ENCODE assay signal across 8 cellular contexts in the genomic region with DNA sequence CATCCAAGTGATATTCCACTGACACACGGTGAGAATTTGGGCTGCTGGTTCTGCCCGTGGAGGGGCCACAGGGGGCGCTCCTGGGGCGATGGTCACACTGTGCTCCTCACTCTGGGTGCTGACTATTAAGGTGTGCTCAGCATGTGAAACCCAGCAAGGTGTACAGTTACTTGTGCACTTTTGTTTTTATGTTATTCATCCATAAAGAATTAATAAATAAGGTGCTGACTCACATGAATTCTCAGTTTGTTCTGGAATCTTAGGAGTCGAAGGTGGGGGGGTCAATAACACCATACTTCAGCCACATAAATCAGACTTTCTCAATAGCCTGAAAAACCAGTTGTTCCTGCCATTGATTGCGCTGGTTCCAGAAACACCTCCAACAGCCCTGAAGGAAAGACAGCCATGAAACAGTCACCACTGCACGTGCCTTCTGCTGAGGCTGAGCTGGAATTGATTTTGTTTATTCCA. TPM values are rescaled to one million over a fixed set of nuclear protein-coding genes. Genes with fewer than 3 reads are reported as not detected.
DNase-seq lines count a peak whose midpoint lies in the region; ATAC-seq and TF ChIP-seq lines count a peak whose summit lies in the region.

No MANE protein-coding gene starts in this region.

- H3K27ac ChIP-seq in Panc1 (ENCODE audit: low read length) = peak overlapping the region; percentile 54; the same call in 1 of the 2 replicates

- ATAC-seq in Panc1 = peak; percentile 64
- peak; percentile 42 for ATAC-seq in sciatic nerve
- no peak for ATAC-seq in GM21576 (IDR thresholded peaks at IDR 0.05; ENCODE audit: unreplicated experiment)

- no peaks in the 10 kb centered on the region for H3K9me3 ChIP-seq in Panc1 (ENCODE audit: control insufficient read depth, insufficient read depth, low read depth, low read length)

- no peak overlapping the region for H3K4me3 ChIP-seq in Panc1 (ENCODE audit: low read depth in 2 of 2, low read length in 2 of 2)
- no peak overlapping the region for H3K4me3 ChIP-seq in fibroblast of pulmonary artery (replicated peaks; ENCODE audit: low read depth, low read length)

- peaks cover 12% of the 10 kb centered on the region for H3K4me1 ChIP-seq in Panc1 (ENCODE audit: control insufficient read depth, insufficient read depth, low read length)

- POLR2A ChIA-PET in Panc1 (lab: Charles Lee) = no interaction called here

- BruUV-seq in Panc1 (replicated peaks; lab: Mats Ljungman, UMichigan) = no TSS peak

- intact Hi-C loops in Panc1 (cut with micrococcal nuclease; ENCODE audit: unreplicated experiment) (loop anchor here (5.0 kb wide), 1 partner anchor 55 kb away; a partner anchor contains a TSS), sciatic nerve (cut with DNase I) (no loop called here)

- peak; percentile 29 for DNase-seq in GM03348 (ENCODE audit: low spot score)
- no peak for DNase-seq in Panc1 (ENCODE audit: low read depth, low spot score)
- DNase-seq in fibroblast of pulmonary artery (ENCODE audit: low read depth) = peak; percentile 30
- DNase-seq in sciatic nerve (ENCODE audit: low spot score) = no peak
- no peak for DNase-seq in CD1c-positive myeloid dendritic cell (ENCODE audit: extremely low spot score)
- no peak for DNase-seq in activated CD4-positive, alpha-beta T cell treated with anti-CD3 and anti-CD28 coated beads, Interleukin-2, amount 50 U/mL, for 4 hours
- no peak for DNase-seq in stimulated activated CD8-positive, alpha-beta memory T cell treated with anti-CD3 and anti-CD28 coated beads, Interleukin-4, amount 100 ng/mL, for 48 hours

- CTCF ChIA-PET in Panc1 (lab: Charles Lee) = no interaction called here

- H3K36me3 ChIP-seq in Panc1 (ENCODE audit: control insufficient read depth, insufficient read depth, low read length) = no peaks in the 10 kb centered on the region

- no peaks in the 10 kb centered on the region for H3K27me3 ChIP-seq in Panc1 (ENCODE audit: control insufficient read depth, insufficient read depth, low read length)

- TF ChIP-seq CTCF in Panc1 (IDR thresholded peaks at IDR 0.05) (no peak; the same call in 1 of the 2 replicates), fibroblast of pulmonary artery (IDR thresholded peaks at IDR 0.05; ENCODE audit: low read length, missing control alignments) (peak; percentile 33)

- in situ Hi-C loops in Panc1 (cut with HindIII; ENCODE audit: low pct_unique_long_range_greater_than_20kb, low sequenced_read_pairs) = no loop called here

RNA-seq across cellular contexts. Expression of a gene that starts 53.5 kb away (rescaled TPM):
- total RNA-seq in Panc1 (2021; ENCODE audit: unreplicated experiment) (0.10 TPM), sciatic nerve (not detected)
- polyA plus RNA-seq in Panc1 (2012; ENCODE audit: insufficient read length) = not detected

Comparison
In these comparisons a context has a peak if more than half of its experiments do, and no peak if none do; other contexts are left out.
1. DNase-seq: peak in GM03348 (single experiment) and fibroblast of pulmonary artery (single experiment); none in Panc1 (single experiment), sciatic nerve (single experiment), CD1c-positive myeloid dendritic cell (single experiment), activated CD4-positive, alpha-beta T cell treated with anti-CD3 and anti-CD28 coated beads, Interleukin-2, amount 50 U/mL, for 4 hours (0 of 2) and stimulated activated CD8-positive, alpha-beta memory T cell treated with anti-CD3 and anti-CD28 coated beads, Interleukin-4, amount 100 ng/mL, for 48 hours (single experiment).